ENCODE assay signal across 24 cellular contexts in the genomic region with DNA sequence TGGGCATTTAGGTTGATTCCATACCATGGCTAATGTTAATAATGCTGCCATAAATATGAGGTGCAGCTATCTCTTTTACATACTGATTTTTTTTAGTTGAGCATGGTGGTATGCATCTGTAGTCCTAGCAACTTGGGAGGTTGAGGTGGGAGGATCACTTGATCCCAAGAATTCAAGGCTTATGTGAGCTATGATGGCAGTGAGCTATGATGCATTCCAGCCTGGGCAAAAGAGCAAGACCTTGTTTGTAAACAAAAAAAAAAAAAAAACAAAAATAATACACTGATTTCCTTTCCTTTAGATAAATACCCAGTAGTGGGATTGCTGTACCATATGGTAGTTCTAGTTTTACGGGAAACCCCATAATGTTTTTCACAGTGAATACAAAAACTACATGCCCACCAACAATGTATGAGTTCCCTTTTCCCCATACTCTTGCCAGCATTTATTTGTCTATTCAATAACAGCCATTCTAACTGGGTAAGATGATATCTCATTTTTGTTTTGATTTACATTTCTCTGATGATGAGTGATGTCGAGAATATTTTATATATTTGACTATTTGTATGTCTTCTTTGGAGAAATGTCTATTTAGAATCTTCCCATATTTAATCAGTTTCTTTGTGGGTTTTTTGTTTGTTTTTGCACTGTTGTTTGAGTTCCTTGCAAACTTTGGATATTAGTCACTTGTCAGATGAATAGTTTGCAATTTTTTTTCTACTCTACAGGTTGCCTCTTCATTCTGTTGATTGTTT.
DNase-seq lines count a peak whose midpoint lies in the region; ATAC-seq and TF ChIP-seq lines count a peak whose summit lies in the region.
"Had no signal": no experiment of that assay in that cellular context is flagged by ENCODE, and none has a peak within 500 bp of the region (broad histone marks: within the 10 kb centered on the region; RNA-seq: fewer than 3 reads in every experiment).

No MANE protein-coding gene starts in this region.

- DNase-seq in HS-27A (ENCODE audit: low read depth) (peak; percentile 67), SJSA1 (ENCODE audit: low read depth in 1 of 2, low spot score in 2 of 2) (peak; percentile 72 to 95), epithelial cell of proximal tubule (ENCODE audit: low read depth) (peak; percentile 26), renal cortical epithelial cell (ENCODE audit: low read depth) (peak; percentile 85)
- no peak for DNase-seq in activated naive CD4-positive, alpha-beta T cell treated with anti-CD3 and anti-CD28 coated beads, Interleukin-2, amount 10 ng/mL, durations not matched to agents 7 days and 5 days
- DNase-seq: activated CD4-positive, alpha-beta memory T cell treated with anti-CD3 and anti-CD28 coated beads for 36 hours; activated gamma-delta T cell; adrenal gland; Caco-2; HFFc6; NCI-H1436 treated with DMSO at 0.1 percent for 48 hours; NCI-H2171; NCI-H748 treated with DMSO at 0.1 percent for 48 hours; substantia nigra had no signal

- H3K27me3 ChIP-seq in SJSA1 (replicated peaks), result no peaks in the 10 kb centered on the region
- H3K27me3 ChIP-seq: adrenal gland, hepatocyte, neutrophil had no signal

- no peak overlapping the region for H3K4me3 Mint-ChIP-seq in activated naive CD4-positive, alpha-beta T cell treated with anti-CD3 and anti-CD28 coated beads, Interleukin-2, amount 10 ng/mL, durations not matched to agents 7 days and 5 days
- H3K4me3 Mint-ChIP-seq: activated CD4-positive, alpha-beta memory T cell treated with anti-CD3 and anti-CD28 coated beads for 36 hours; B cell; HFFc6; IgD-negative memory B cell; T-helper 2 cell treated with Interferon-gamma antibody and Interleukin-4, amounts not matched to agents 5 μg/mL and 100 μg/mL, for 36 hours; WTC11 had no signal

- peak overlapping the region; percentile 80 for H3K27ac ChIP-seq in SJSA1
- H3K27ac ChIP-seq: adrenal gland, hepatocyte, neutrophil had no signal

- CTCF ChIA-PET in activated naive CD4-positive, alpha-beta T cell treated with anti-CD3 and anti-CD28 coated beads, Interleukin-2, amount 10 ng/mL, durations not matched to agents 7 days and 5 days (lab: Charles Lee), result no interaction called here

- H3K9me3 Mint-ChIP-seq in activated naive CD4-positive, alpha-beta T cell treated with anti-CD3 and anti-CD28 coated beads, Interleukin-2, amount 10 ng/mL, durations not matched to agents 7 days and 5 days, result no peaks in the 10 kb centered on the region
- H3K9me3 Mint-ChIP-seq: activated CD4-positive, alpha-beta memory T cell treated with anti-CD3 and anti-CD28 coated beads for 36 hours; IgD-negative memory B cell; T-helper 2 cell treated with Interferon-gamma antibody and Interleukin-4, amounts not matched to agents 5 μg/mL and 100 μg/mL, for 36 hours; WTC11 had no signal

- peaks cover 46% of the 10 kb centered on the region for H3K4me1 ChIP-seq in SJSA1 (replicated peaks)
- H3K4me1 ChIP-seq: adrenal gland, Caco-2 had no signal

- ATAC-seq in GM18498 (IDR thresholded peaks at IDR 0.05; ENCODE audit: unreplicated experiment) (no peak), HG03457 (IDR thresholded peaks at IDR 0.05; ENCODE audit: unreplicated experiment) (no peak), GM19452 (IDR thresholded peaks at IDR 0.05; ENCODE audit: unreplicated experiment) (no peak)
- ATAC-seq: WTC11 had no signal

- no peaks in the 10 kb centered on the region for H3K36me3 Mint-ChIP-seq in activated naive CD4-positive, alpha-beta T cell treated with anti-CD3 and anti-CD28 coated beads, Interleukin-2, amount 10 ng/mL, durations not matched to agents 7 days and 5 days
- H3K36me3 Mint-ChIP-seq: activated CD4-positive, alpha-beta memory T cell treated with anti-CD3 and anti-CD28 coated beads for 36 hours; IgD-negative memory B cell; WTC11 had no signal

- no peaks in the 10 kb centered on the region for H3K4me1 Mint-ChIP-seq in activated naive CD4-positive, alpha-beta T cell treated with anti-CD3 and anti-CD28 coated beads, Interleukin-2, amount 10 ng/mL, durations not matched to agents 7 days and 5 days
- H3K4me1 Mint-ChIP-seq: B cell, IgD-negative memory B cell, WTC11 had no signal

- TF ChIP-seq CTCF in epithelial cell of proximal tubule (conservative IDR thresholded peaks at IDR 0.05; ENCODE audit: low read depth, low read length), result no peak

- no peak overlapping the region for H3K27ac Mint-ChIP-seq in activated naive CD4-positive, alpha-beta T cell treated with anti-CD3 and anti-CD28 coated beads, Interleukin-2, amount 10 ng/mL, durations not matched to agents 7 days and 5 days
- H3K27ac Mint-ChIP-seq: activated CD4-positive, alpha-beta memory T cell treated with anti-CD3 and anti-CD28 coated beads for 36 hours; B cell; HFFc6; IgD-negative memory B cell; T-helper 2 cell treated with Interferon-gamma antibody and Interleukin-4, amounts not matched to agents 5 μg/mL and 100 μg/mL, for 36 hours; WTC11 had no signal

- H3K4me3 ChIP-seq in SJSA1 (no peak overlapping the region), epithelial cell of proximal tubule (ENCODE audit: low read depth, low read length) (no peak overlapping the region)
- H3K4me3 ChIP-seq: adrenal gland, hepatocyte, lung had no signal

- H3K9me3 ChIP-seq in SJSA1 (replicated peaks), result no peaks in the 10 kb centered on the region
- H3K9me3 ChIP-seq: adrenal gland, Caco-2, neutrophil had no signal

- H3K36me3 ChIP-seq in SJSA1, result no peaks in the 10 kb centered on the region
- H3K36me3 ChIP-seq: adrenal gland, neutrophil had no signal

- H3K27me3 Mint-ChIP-seq in activated naive CD4-positive, alpha-beta T cell treated with anti-CD3 and anti-CD28 coated beads, Interleukin-2, amount 10 ng/mL, durations not matched to agents 7 days and 5 days, result no peaks in the 10 kb centered on the region
- H3K27me3 Mint-ChIP-seq: activated CD4-positive, alpha-beta memory T cell treated with anti-CD3 and anti-CD28 coated beads for 36 hours; IgD-negative memory B cell had no signal
